8 cellular contexts compared by ENCODE assay signal in genomic region chr6:153131037-153131981, GRCh38. TPM values are rescaled to one million over a fixed set of nuclear protein-coding genes. Genes with fewer than 3 reads are reported as not detected.
A peak's percentile ranks its signal among the peaks of the same experiment; 100 is the strongest.
DNase-seq lines count a peak whose midpoint lies in the region; ATAC-seq and TF ChIP-seq lines count a peak whose summit lies in the region.

RGS17 (minus strand) TSS chr6:153131282; CDS start chr6:153044018, 87,264 bp downstream.

- no peaks in the 10 kb centered on the region for H3K36me3 ChIP-seq in BLaER1 treated with 17β-estradiol and CSF1 and Interleukin-3, amounts not matched to agents 10 nM and 100 nM
- H3K36me3 ChIP-seq in hepatocyte (replicated peaks; ENCODE audit: insufficient read depth, low read depth) = no peaks in the 10 kb centered on the region
- H3K36me3 ChIP-seq in psoas muscle (ENCODE audit: insufficient read depth in 1 of 2, low read depth in 1 of 2) = no peaks in the 10 kb centered on the region

- peak within 1 kb of the TSS; percentile 98 for H2AFZ ChIP-seq in hepatocyte

- H3K27ac ChIP-seq in BLaER1 treated with 17β-estradiol and CSF1 and Interleukin-3, amounts not matched to agents 10 nM and 100 nM = peak within 1 kb of the TSS in 10 of 11 experiments; percentile 37 to 60 (median 48); a peak in 18 of 22 replicates
- H3K27ac ChIP-seq in hepatocyte (peak within 1 kb of the TSS; percentile 27), psoas muscle (no peak within 1 kb of the TSS)

- peaks cover 15 to 22% (median 21%) of the 10 kb centered on the region in 11 experiments for H3K27me3 ChIP-seq in BLaER1 treated with 17β-estradiol and CSF1 and Interleukin-3, amounts not matched to agents 10 nM and 100 nM
- H3K27me3 ChIP-seq in hepatocyte (peaks cover 36% of the 10 kb centered on the region), psoas muscle (ENCODE audit: insufficient read depth in 3 of 3, low read length in 2 of 3) (peaks cover 0 to 48% (median 3%) of the 10 kb centered on the region in 3 donors)

- 4% methylated on average over 38 of the region's 89 CpGs for whole genome bisulfite sequencing in hepatocyte (ENCODE audit: low lambda C conversion rate, missing lambda C conversion rate)
- WGBS in psoas muscle, 3 donors = 2 to 5% (median 3%) methylated on average over 42 to 89 of the region's 89 CpGs

- no peaks in the 10 kb centered on the region for H4K20me1 ChIP-seq in BLaER1 treated with 17β-estradiol and CSF1 and Interleukin-3, amounts not matched to agents 10 nM and 100 nM
- H4K20me1 ChIP-seq in hepatocyte (ENCODE audit: insufficient read depth, poor library complexity, severe bottlenecking) = no peaks in the 10 kb centered on the region

- TF ChIP-seq CTCF in astrocyte of the cerebellum (IDR thresholded peaks at IDR 0.05; ENCODE audit: low read depth, low read length, missing control alignments) (no peak), hepatocyte (IDR thresholded peaks at IDR 0.05; ENCODE audit: poor library complexity) (no peak), psoas muscle (IDR thresholded peaks at IDR 0.05) (no peak)

- peak within 1 kb of the TSS; percentile 78 to 91 (median 84) for H3K4me3 ChIP-seq in BLaER1 treated with 17β-estradiol and CSF1 and Interleukin-3, amounts not matched to agents 10 nM and 100 nM
- H3K4me3 ChIP-seq in astrocyte of the cerebellum (ENCODE audit: low read depth, low read length) = peak within 1 kb of the TSS; percentile 71
- H3K4me3 ChIP-seq in hepatocyte = peak within 1 kb of the TSS; percentile 98
- peak within 1 kb of the TSS; percentile 72 for H3K4me3 ChIP-seq in psoas muscle

- no peaks in the 10 kb centered on the region for H3K9me2 ChIP-seq in hepatocyte (replicated peaks; ENCODE audit: insufficient read depth)

- H3K9me3 ChIP-seq in BLaER1 treated with 17β-estradiol and CSF1 and Interleukin-3, amounts not matched to agents 10 nM and 100 nM (replicated peaks in 1 of 11) = peaks cover 0 to 8% (median 0%) of the 10 kb centered on the region in 11 experiments; a peak in 2 of 22 replicates
- H3K9me3 ChIP-seq in hepatocyte (ENCODE audit: low read depth) (no peaks in the 10 kb centered on the region), psoas muscle (no peaks in the 10 kb centered on the region)

- intact Hi-C loops in psoas muscle (cut with DNase I) = no loop called here

- peak within 1 kb of the TSS; percentile 91 to 100 (median 99) for H3K4me2 ChIP-seq in BLaER1 treated with 17β-estradiol and CSF1 and Interleukin-3, amounts not matched to agents 10 nM and 100 nM
- peak within 1 kb of the TSS; percentile 99 for H3K4me2 ChIP-seq in hepatocyte

- in situ Hi-C loops in astrocyte of the cerebellum (cut with HindIII; ENCODE audit: low sequenced_read_pairs) = no loop called here

- no peaks in the 10 kb centered on the region for H3K79me2 ChIP-seq in hepatocyte

- H3K9ac ChIP-seq in BLaER1 treated with 17β-estradiol and CSF1 and Interleukin-3, amounts not matched to agents 10 nM and 100 nM = peak within 1 kb of the TSS; percentile 65 to 80 (median 76)

- DNase-seq in GM19240 (ENCODE audit: insufficient read length, low spot score) (peak; percentile 52), OCI-M1 (lab: John Stamatoyannopoulos, UW) (peak; percentile 45), astrocyte of the cerebellum (ENCODE audit: low read depth) (peak; percentile 32), hepatocyte (ENCODE audit: low spot score) (peak; percentile 84), psoas muscle (peak; percentile 54 to 61), UCSD-AML1 (lab: John Stamatoyannopoulos, UW; ENCODE audit: unreplicated experiment) (no peak)

- ATAC-seq in HG03354 (IDR thresholded peaks at IDR 0.05; ENCODE audit: poor library complexity, severe bottlenecking, unreplicated experiment) (peak; percentile 60), psoas muscle (peak in 3 of 4 donors; percentile 55 to 72 (median 62))

- H3K4me1 ChIP-seq in BLaER1 treated with 17β-estradiol and CSF1 and Interleukin-3, amounts not matched to agents 10 nM and 100 nM = peaks cover 10 to 22% (median 18%) of the 10 kb centered on the region in 10 experiments
- H3K4me1 ChIP-seq in hepatocyte (ENCODE audit: insufficient read depth) = no peaks in the 10 kb centered on the region
- peaks cover 8% of the 10 kb centered on the region for H3K4me1 ChIP-seq in psoas muscle

RNA-seq across cellular contexts. Expression of gene RGS17, which starts in this region (rescaled TPM):
- total RNA-seq in hepatocyte = 0.24 and 0.97 TPM in 2 replicates
- 0.27 and 0.52 TPM in 2 replicates for polyA plus RNA-seq in hepatocyte
- under 1 TPM in 2 of 4 donors, not detected in 2; 0.05 to 0.26 TPM for total RNA-seq in psoas muscle
- under 1 TPM in 2 of 3 donors, not detected in 1; 0.01 to 0.27 TPM for polyA plus RNA-seq in psoas muscle

Comparison
In these comparisons a context has a peak if more than half of its experiments do, and no peak if none do; other contexts are left out.
1. Peak in DNase-seq, H3K4me3 ChIP-seq, H3K27ac ChIP-seq and H3K4me2 ChIP-seq in hepatocyte; RNA of the gene not detected or under 1 TPM.
2. Peak in DNase-seq, ATAC-seq and H3K4me3 ChIP-seq in psoas muscle; RNA of the gene not detected or under 1 TPM.